Comparison of ENCODE assay signal across 10 cellular contexts in the genomic region with DNA sequence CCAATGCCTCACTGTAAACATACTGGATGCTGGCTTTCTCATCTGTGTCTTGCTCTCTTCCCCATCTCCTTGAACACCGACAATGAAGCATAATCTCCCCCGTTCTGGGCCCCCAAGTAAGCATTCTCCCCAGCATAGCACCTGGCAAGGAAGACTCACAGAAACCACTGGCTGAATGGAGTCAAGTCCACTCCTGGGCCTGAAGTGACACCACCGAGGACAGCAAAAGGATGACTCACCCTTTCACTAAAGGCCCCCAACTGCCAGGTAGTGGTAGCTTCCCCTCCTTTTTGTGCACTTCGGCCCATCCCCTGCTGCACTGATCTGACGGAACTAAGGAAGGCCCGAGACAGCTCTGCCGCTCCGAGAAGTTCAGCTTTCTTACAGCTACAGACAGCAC. TPM values are rescaled to one million over a fixed set of nuclear protein-coding genes. Genes with fewer than 3 reads are reported as not detected.
DNase-seq lines count a peak whose midpoint lies in the region; ATAC-seq, FAIRE-seq and TF ChIP-seq lines count a peak whose summit lies in the region.
"Had no signal": no experiment of that assay in that cellular context is flagged by ENCODE, and none has a peak within 500 bp of the region (broad histone marks: within the 10 kb centered on the region; RNA-seq: fewer than 3 reads in every experiment).

No MANE protein-coding gene starts in this region.

- peaks cover 21 to 54% (median 44%) of the 10 kb centered on the region in 3 donors for H3K4me1 ChIP-seq in pancreas

- CTCF ChIA-PET in Calu3 (lab: Charles Lee) = interaction anchor here (0.6 to 2.1 kb wide), 2 partner anchors 26 to 85 kb away, joined by 3 to 6 read pairs; no protein-coding TSS in a partner anchor

- DNase-seq in Calu3 (no peak), M059J (ENCODE audit: low read depth) (peak; percentile 23), pancreas (no peak), substantia nigra (lab: John Stamatoyannopoulos, UW) (no peak), HTR-8/SVneo (ENCODE audit: insufficient read length, low spot score) (no peak), NOMO-1 (lab: John Stamatoyannopoulos, UW; ENCODE audit: unreplicated experiment in 2 of 2) (no peak)
- no peak for DNase-seq in effector memory CD8-positive, alpha-beta T cell
- DNase-seq: DMS79 had no signal

- no peak overlapping the region for H3K4me3 ChIP-seq in pancreas
- H3K4me3 ChIP-seq: lung had no signal

- no peaks in the 10 kb centered on the region for H3K27me3 ChIP-seq in pancreas

- no peaks in the 10 kb centered on the region for H3K27me3 Mint-ChIP-seq in Calu3 (ENCODE audit: unreplicated experiment)
- H3K27me3 Mint-ChIP-seq in effector memory CD8-positive, alpha-beta T cell = no peaks in the 10 kb centered on the region

- TF ChIP-seq CTCF in Calu3 (IDR thresholded peaks at IDR 0.05; ENCODE audit: unreplicated experiment) (no peak), pancreas (IDR thresholded peaks at IDR 0.05) (no peak)

- H3K36me3 ChIP-seq in pancreas = peaks cover 0 to 7% (median 0%) of the 10 kb centered on the region in 3 donors

- H3K27ac ChIP-seq in pancreas (peak overlapping the region in 1 of 4 donors; percentile 28), substantia nigra (ENCODE audit: low read depth, low read length, poor library complexity, severe bottlenecking) (no peak overlapping the region)

- intact Hi-C loops in Calu3 (cut with micrococcal nuclease; ENCODE audit: unreplicated experiment) = no loop called here
- intact Hi-C loops in pancreas (cut with DNase I) = no loop called here

- no TSS peak for BruUV-seq in Calu3 (replicated peaks; lab: Mats Ljungman, UMichigan)

- peaks cover 72% of the 10 kb centered on the region for H3K4me1 Mint-ChIP-seq in Calu3 (ENCODE audit: low read depth, unreplicated experiment)
- peaks cover 43 to 48% of the 10 kb centered on the region in 2 donors for H3K4me1 Mint-ChIP-seq in effector memory CD8-positive, alpha-beta T cell (ENCODE audit: low read depth in 2 of 2)

- no peaks in the 10 kb centered on the region for H3K9me3 ChIP-seq in pancreas

- peak overlapping the region; percentile 45 for H3K27ac Mint-ChIP-seq in Calu3 (ENCODE audit: unreplicated experiment)
- peak overlapping the region; percentile 13 to 83 for H3K27ac Mint-ChIP-seq in effector memory CD8-positive, alpha-beta T cell

- H3K4me3 Mint-ChIP-seq in Calu3 (ENCODE audit: low read depth, unreplicated experiment) = peak overlapping the region; percentile 31
- peak overlapping the region in 1 of 2 donors; percentile 11 for H3K4me3 Mint-ChIP-seq in effector memory CD8-positive, alpha-beta T cell

- FAIRE-seq in pancreas (lab: Jason Lieb, UNC) (no peak), HTR-8/SVneo (lab: Jason Lieb, UNC) (no peak)

- 54 to 57% methylated on average over 8 of the region's 8 CpGs for WGBS in pancreas, 2 donors

- peaks cover 26% of the 10 kb centered on the region for H3K36me3 Mint-ChIP-seq in Calu3 (ENCODE audit: insufficient read depth, unreplicated experiment)
- peaks cover 21% of the 10 kb centered on the region for H3K36me3 Mint-ChIP-seq in effector memory CD8-positive, alpha-beta T cell (ENCODE audit: insufficient read depth)

- H3K9me3 Mint-ChIP-seq in Calu3 (ENCODE audit: low read depth, unreplicated experiment) = no peaks in the 10 kb centered on the region
- no peaks in the 10 kb centered on the region for H3K9me3 Mint-ChIP-seq in effector memory CD8-positive, alpha-beta T cell

- ATAC-seq in effector memory CD8-positive, alpha-beta T cell (replicated peaks) = no peak
- peak in 3 of 4 donors; percentile 12 for ATAC-seq in pancreas
- no peak for ATAC-seq in GM18517 (IDR thresholded peaks at IDR 0.05; ENCODE audit: unreplicated experiment)

RNA-seq across cellular contexts. Expression of gene VDAC1, which starts 9.4 kb away (rescaled TPM):
- total RNA-seq in Calu3 (2022) (377 and 410 TPM in 2 replicates), pancreas (10 to 100 TPM; 41.8 to 87.8 (median 63.9) TPM)
- 373 and 402 TPM in 2 replicates for total RNA-seq in M059J (2014; rRNA removed; shearing (Covaris generic))
- polyA plus RNA-seq in pancreas = 10 to 100 TPM; 49.5 to 67.1 TPM

RNA-seq across cellular contexts. Expression of gene C5orf15, which starts 26.9 kb away (rescaled TPM):
- total RNA-seq in Calu3 (2022) (104 TPM in 2 replicates), pancreas (10 to 100 TPM in 3 of 6 donors, 1 to 10 TPM in 3; 6.4 to 25.4 (median 10.7) TPM)
- total RNA-seq in M059J (2014; rRNA removed; shearing (Covaris generic)) = 196 and 216 TPM in 2 replicates
- polyA plus RNA-seq in pancreas = 10 to 100 TPM in 1 of 2 donors, 1 to 10 TPM in 1; 7.9 to 35.4 TPM

Comparison
In these comparisons a context has a peak if more than half of its experiments do, and no peak if none do; other contexts are left out.
1. ATAC-seq: peak in pancreas (3 of 4); none in effector memory CD8-positive, alpha-beta T cell (single experiment) and GM18517 (single experiment).